Comparison of ENCODE assay signal across 1 cellular context in genomic region chr12:3186546-3187237, GRCh38.
TF ChIP-seq lines count a peak whose summit lies in the region.

No MANE protein-coding gene starts in this region.

TF ChIP-seq in GM12878, 131 proteins besides CTCF, POLR2A, EP300 and RAD21 (continued from another document and continues in another):
- TF ChIP-seq ZNF687 (IDR thresholded peaks at IDR 0.05) (no peak), TARDBP (IDR thresholded peaks at IDR 0.05; ENCODE audit: borderline replicate concordance) (no peak), SMAD5 (IDR thresholded peaks at IDR 0.05; ENCODE audit: low read depth) (no peak), SKIL (IDR thresholded peaks at IDR 0.05; ENCODE audit: low read depth, poor library complexity, severe bottlenecking) (no peak), TBL1XR1 (IDR thresholded peaks at IDR 0.05; ENCODE audit: low read depth, low read length) (no peak; the same call in 1 of the 2 replicates), SREBF2 (IDR thresholded peaks at IDR 0.05; ENCODE audit: low read length) (no peak), ASH2L (IDR thresholded peaks at IDR 0.05; ENCODE audit: borderline replicate concordance, low read depth) (no peak), ETV6 (conservative IDR thresholded peaks at IDR 0.05 in 1 of 2, IDR thresholded peaks at IDR 0.05 in 1 of 2; ENCODE audit: borderline replicate concordance in 1 of 2, low read depth in 1 of 2) (no peak), ZSCAN29 (IDR thresholded peaks at IDR 0.05) (no peak), HSF1 (IDR thresholded peaks at IDR 0.05; ENCODE audit: low read depth, low read length) (no peak), BRCA1 (IDR thresholded peaks at IDR 0.05; ENCODE audit: low read depth, low read length) (no peak), SMARCA5 (IDR thresholded peaks at IDR 0.05) (no peak), HDGF (IDR thresholded peaks at IDR 0.05) (no peak), ESRRA (IDR thresholded peaks at IDR 0.05; ENCODE audit: low read length) (no peak), NKRF (conservative IDR thresholded peaks at IDR 0.05) (no peak), CHD2 (IDR thresholded peaks at IDR 0.05; ENCODE audit: borderline replicate concordance, low read depth, low read length) (no peak), MTA3 (IDR thresholded peaks at IDR 0.05; ENCODE audit: borderline replicate concordance, low read length) (no peak), ZNF622 (IDR thresholded peaks at IDR 0.05) (no peak), POU2F2 (IDR thresholded peaks at IDR 0.05; ENCODE audit: borderline replicate concordance, low read depth, low read length) (no peak), BCL11A (IDR thresholded peaks at IDR 0.05; ENCODE audit: low read depth, low read length) (0 out of 2 replicates have a peak, but pooled peaks have one; percentile 11), MTA2 (IDR thresholded peaks at IDR 0.05; ENCODE audit: low read depth) (peak; percentile 37; the same call in 1 of the 2 replicates), DPF2 (IDR thresholded peaks at IDR 0.05) (no peak; the same call in 1 of the 2 replicates), KAT2A (conservative IDR thresholded peaks at IDR 0.05; ENCODE audit: control insufficient read depth, low read depth, low read length) (no peak), KLF5 (IDR thresholded peaks at IDR 0.05; ENCODE audit: partially characterized antibody) (no peak), SMC3 (IDR thresholded peaks at IDR 0.05; ENCODE audit: borderline replicate concordance, low read length) (no peak), EGR1 (IDR thresholded peaks at IDR 0.05; ENCODE audit: borderline replicate concordance in 1 of 2, low read depth in 2 of 2, low read length in 2 of 2) (no peak), CBFB (IDR thresholded peaks at IDR 0.05; ENCODE audit: low read depth) (no peak), E2F4 (IDR thresholded peaks at IDR 0.05; ENCODE audit: low read depth, low read length) (no peak), BCLAF1 (IDR thresholded peaks at IDR 0.05) (no peak), RELB (IDR thresholded peaks at IDR 0.05; ENCODE audit: low read depth) (peak; percentile 44; the same call in 1 of the 2 replicates), JUNB (IDR thresholded peaks at IDR 0.05) (peak; percentile 59), BACH1 (IDR thresholded peaks at IDR 0.05; ENCODE audit: borderline replicate concordance) (no peak), POLR2AphosphoS5 (IDR thresholded peaks at IDR 0.05; ENCODE audit: low read length) (no peak), YY1 (IDR thresholded peaks at IDR 0.05; ENCODE audit: low read depth, low read length) (no peak), PAX8 (IDR thresholded peaks at IDR 0.05) (no peak), EED (IDR thresholded peaks at IDR 0.05; ENCODE audit: low read depth) (0 out of 2 replicates have a peak, but pooled peaks have one; percentile 26), RBBP5 (conservative IDR thresholded peaks at IDR 0.05) (no peak), ZNF384 (IDR thresholded peaks at IDR 0.05; ENCODE audit: borderline replicate concordance, low read depth, low read length) (no peak), NFIC (IDR thresholded peaks at IDR 0.05; ENCODE audit: low read depth, low read length) (no peak), GATAD2B (conservative IDR thresholded peaks at IDR 0.05; ENCODE audit: low read depth) (no peak), PRDM15 (CRISPR knock-in tag; IDR thresholded peaks at IDR 0.05) (no peak), SP1 (IDR thresholded peaks at IDR 0.05; ENCODE audit: low read depth, low read length) (no peak), FOXK2 (IDR thresholded peaks at IDR 0.05) (no peak), SUZ12 (IDR thresholded peaks at IDR 0.05; ENCODE audit: unreplicated experiment) (no peak), RCOR1 (conservative IDR thresholded peaks at IDR 0.05; ENCODE audit: low read depth, low read length) (no peak), SIX5 (IDR thresholded peaks at IDR 0.05; ENCODE audit: low read depth, low read length, severe bottlenecking) (no peak), ZZZ3 (IDR thresholded peaks at IDR 0.05; ENCODE audit: control insufficient read depth, insufficient read length, low read depth) (no peak), NR2C2 (IDR thresholded peaks at IDR 0.05; ENCODE audit: borderline replicate concordance, control insufficient read depth, insufficient read length, low read depth) (no peak), HDAC6 (IDR thresholded peaks at IDR 0.05; ENCODE audit: unreplicated experiment) (no peak), FOXM1 (IDR thresholded peaks at IDR 0.05; ENCODE audit: low read depth, low read length) (no peak), PML (IDR thresholded peaks at IDR 0.05; ENCODE audit: low read length) (no peak)
